ENCODE assay signal across 14 cellular contexts in genomic region chr12:120413901-120414695, GRCh38. TPM values are rescaled to one million over a fixed set of nuclear protein-coding genes. Genes with fewer than 3 reads are reported as not detected.
DNase-seq lines count a peak whose midpoint lies in the region; ATAC-seq, FAIRE-seq and TF ChIP-seq lines count a peak whose summit lies in the region.
"Had no signal": no experiment of that assay in that cellular context is flagged by ENCODE, and none has a peak within 500 bp of the region (broad histone marks: within the 10 kb centered on the region; RNA-seq: fewer than 3 reads in every experiment).

No MANE protein-coding gene starts in this region.

- H2AFZ ChIP-seq in HepG2 (ENCODE audit: low read length), result peak overlapping the region; percentile 60

- TF ChIP-seq POLR2A in HepG2 (IDR thresholded peaks at IDR 0.05; ENCODE audit: insufficient read depth in 1 of 2, low read depth in 2 of 2, low read length in 2 of 2), result no peak
- no peak for TF ChIP-seq POLR2A in right lobe of liver (IDR thresholded peaks at IDR 0.05)
- no peak for TF ChIP-seq POLR2A in thyroid gland (IDR thresholded peaks at IDR 0.05)

- POLR2A ChIA-PET in HepG2 (lab: Yijun Ruan, JAX), result interaction anchor here (0.7 kb wide), 1 partner anchor 31 kb away, joined by 3 read pairs; no protein-coding TSS in a partner anchor

- no peak for FAIRE-seq in HepG2 (lab: Jason Lieb, UNC)

- CTCF ChIA-PET in HepG2 (lab: Yijun Ruan, JAX; ENCODE audit: low intra/inter-chr PET ratio, low total read pairs), result no interaction called here

- DNase-seq in HepG2 (ENCODE audit: low spot score) (no peak), right lobe of liver (no peak), head of caudate nucleus (peak in 32 of 42 donors; percentile 5 to 73 (median 36)), midbrain (lab: John Stamatoyannopoulos, UW) (peak; percentile 66), SW480 (ENCODE audit: low spot score) (no peak), SK-N-DZ (ENCODE audit: low spot score) (no peak), thyroid gland (no peak)
- DNase-seq in stimulated activated naive CD8-positive, alpha-beta T cell treated with anti-CD3 and anti-CD28 coated beads, Interleukin-15, Interleukin-2, amounts not matched to agents 100 U/mL and 50 U/mL, for 24 hours, result no peak
- DNase-seq: GF-D8; NCI-H187 treated with DMSO at 0.1 percent for 48 hours; stimulated activated CD4-positive, alpha-beta T cell treated with anti-CD3 and anti-CD28 coated beads, Interleukin-15, amount 100 ng/mL, for 24 hours had no signal

- H3K4me1 ChIP-seq in HepG2 (ENCODE audit: insufficient read depth, low read length) (peaks cover 13% of the 10 kb centered on the region), right lobe of liver (no peaks in the 10 kb centered on the region), thyroid gland (no peaks in the 10 kb centered on the region)

- BruUV-seq in HepG2 (replicated peaks; lab: Mats Ljungman, UMichigan), result no TSS peak

- no peaks in the 10 kb centered on the region for H3K79me2 ChIP-seq in HepG2 (ENCODE audit: insufficient read depth, low read length)

- H3K36me3 ChIP-seq in HepG2 (replicated peaks in 1 of 2; ENCODE audit: control insufficient read depth in 1 of 2, insufficient read depth in 2 of 2, low read length in 2 of 2), result no peaks in the 10 kb centered on the region
- H3K36me3 ChIP-seq in right lobe of liver, result no peaks in the 10 kb centered on the region
- H3K36me3 ChIP-seq in thyroid gland, result no peaks in the 10 kb centered on the region

- intact Hi-C loops in HepG2 (cut with micrococcal nuclease; ENCODE audit: unreplicated experiment) (no loop called here), right lobe of liver (cut with DNase I) (no loop called here), head of caudate nucleus (cut with DNase I) (no loop called here), thyroid gland (cut with DNase I) (no loop called here)

- peak overlapping the region; percentile 39; the same call in 1 of the 2 replicates for H3K9ac ChIP-seq in HepG2 (ENCODE audit: insufficient read depth, low read depth, low read length)

- no peak for TF ChIP-seq RAD21 in HepG2 (CRISPR knock-in tag; IDR thresholded peaks at IDR 0.05)

- H4K20me1 ChIP-seq in HepG2 (ENCODE audit: insufficient read depth, low read length), result no peaks in the 10 kb centered on the region

- TF ChIP-seq CTCF in HepG2 (CRISPR knock-in tag; IDR thresholded peaks at IDR 0.05) (no peak), right lobe of liver (IDR thresholded peaks at IDR 0.05) (no peak), thyroid gland (IDR thresholded peaks at IDR 0.05) (no peak)

- TF ChIP-seq EP300 in HepG2 (IDR thresholded peaks at IDR 0.05; ENCODE audit: low read depth in 2 of 2, low read length in 2 of 2) (no peak), HepG2 (CRISPR knock-in tag; IDR thresholded peaks at IDR 0.05; ENCODE audit: borderline replicate concordance) (no peak)

- no peaks in the 10 kb centered on the region for H3K9me3 ChIP-seq in HepG2 (ENCODE audit: low read length)
- H3K9me3 ChIP-seq in right lobe of liver, result no peaks in the 10 kb centered on the region
- H3K9me3 ChIP-seq in thyroid gland, result no peaks in the 10 kb centered on the region

- peak overlapping the region; percentile 63 for H3K4me2 ChIP-seq in HepG2 (ENCODE audit: low read depth, low read length)

- in situ Hi-C loops in HepG2 (cut with HindIII; ENCODE audit: extremely low pct_ligation_motif_present, low pct_unique_long_range_greater_than_20kb), result no loop called here

- 8% methylated on average over 12 of the region's 13 CpGs for WGBS in HepG2 (ENCODE audit: low lambda C conversion rate)
- 70% methylated on average over 8 of the region's 13 CpGs for WGBS in right lobe of liver (ENCODE audit: insufficient coverage, low coverage, low lambda C conversion rate, missing lambda C conversion rate)
- 37 to 44% methylated on average over 13 of the region's 13 CpGs for WGBS in thyroid gland, 2 donors

- H3K27me3 ChIP-seq in HepG2 (ENCODE audit: control insufficient read depth in 1 of 2, insufficient read depth in 2 of 2, low read length in 2 of 2) (no peaks in the 10 kb centered on the region; a peak in 1 of 5 replicates), right lobe of liver (no peaks in the 10 kb centered on the region), thyroid gland (no peaks in the 10 kb centered on the region)

- ATAC-seq in HepG2, result peak; percentile 94
- no peak for ATAC-seq in right lobe of liver
- no peak for ATAC-seq in stimulated activated naive CD8-positive, alpha-beta T cell treated with anti-CD3 and anti-CD28 coated beads, Interleukin-15, Interleukin-2, amounts not matched to agents 100 U/mL and 50 U/mL, for 24 hours
- ATAC-seq: stimulated activated memory B cell treated with anti-CD40 and anti-IgM and Interleukin-4, amounts not matched to agents 10 μg/mL and 1 μg/mL and 100 μg/mL, for 72 hours had no signal

- H3K27ac ChIP-seq in HepG2 (ENCODE audit: extremely low read length, insufficient read depth, low read length), result no peak overlapping the region
- H3K27ac ChIP-seq in right lobe of liver, result no peak overlapping the region
- no peak overlapping the region for H3K27ac ChIP-seq in thyroid gland
- H3K27ac ChIP-seq: VCaP had no signal

- H3K4me3 ChIP-seq in HepG2 (replicated peaks in 1 of 3; ENCODE audit: insufficient read depth in 1 of 3, low read depth in 2 of 3, low read length in 3 of 3) (peak overlapping the region in 1 of 3 experiments; percentile 28; a peak in 2 of 6 replicates), right lobe of liver (no peak overlapping the region), thyroid gland (replicated peaks in 1 of 3) (no peak overlapping the region)

RNA-seq across cellular contexts. Expression of gene COX6A1, which starts 23.8 kb away (rescaled TPM):
- total RNA-seq in HepG2 (2016; rRNA removed; fragmentation: Illumina TruSeq; extraction: Trizol), result 204 and 542 TPM in 2 replicates
- total RNA-seq in HepG2 (2016; cell fraction: cytosol; rRNA removed; fragmentation: Illumina TruSeq; extraction: Trizol; ENCODE audit: low read depth), result 121 and 131 TPM in 2 replicates
- total RNA-seq in HepG2 (2016; cell fraction: insoluble cytoplasmic fraction; rRNA removed; fragmentation: Illumina TruSeq; extraction: Trizol), result 226 and 562 TPM in 2 replicates
- 107 and 111 TPM in 2 replicates for total RNA-seq in HepG2 (2016; cell fraction: membrane; rRNA removed; fragmentation: Illumina TruSeq; extraction: Trizol)
- total RNA-seq in HepG2 (2016; cell fraction: nucleus; rRNA removed; fragmentation: Illumina TruSeq; extraction: Trizol), result 291 and 339 TPM in 2 replicates
- 655 and 673 TPM in 2 replicates for polyA plus RNA-seq in HepG2 (2011; rRNA removed)
- 682 and 991 TPM in 2 replicates for polyA plus RNA-seq in HepG2 (2011; cell fraction: cytosol; rRNA removed)
- polyA plus RNA-seq in HepG2 (2011; cell fraction: nucleus; rRNA removed), result 688 and 965 TPM in 2 replicates
- 389 and 405 TPM in 2 replicates for polyA plus RNA-seq in HepG2 (2012)
- 114 and 131 TPM in 2 replicates for polyA plus RNA-seq in HepG2 (2016; cell fraction: cytosol; fragmentation: Illumina TruSeq; extraction: Trizol; ENCODE audit: low read depth)
- polyA plus RNA-seq in HepG2 (2016; cell fraction: insoluble cytoplasmic fraction; fragmentation: Illumina TruSeq; extraction: Trizol; ENCODE audit: low read depth), result 204 and 225 TPM in 2 replicates
- 86.9 and 92.6 TPM in 2 replicates for polyA plus RNA-seq in HepG2 (2016; cell fraction: membrane; fragmentation: Illumina TruSeq; extraction: Trizol; ENCODE audit: low read depth)
- 490 and 539 TPM in 2 replicates for polyA plus RNA-seq in HepG2 (2016; cell fraction: nucleus; fragmentation: Illumina TruSeq; extraction: Trizol; ENCODE audit: insufficient read depth, low read depth)
- 318 and 569 TPM in 2 replicates for polyA minus RNA-seq in HepG2 (2011; rRNA and poly(A)+ RNA removed; ENCODE audit: low replicate concordance)
- polyA minus RNA-seq in HepG2 (2011; cell fraction: cytosol; rRNA and poly(A)+ RNA removed), result 173 and 174 TPM in 2 replicates
- polyA minus RNA-seq in HepG2 (2011; cell fraction: nucleus; rRNA and poly(A)+ RNA removed), result 97.8 and 134 TPM in 2 replicates
- 100 to 1,000 TPM; 229 to 625 (median 292) TPM for total RNA-seq in right lobe of liver
- 999 and 1,038 TPM in 2 replicates for polyA plus RNA-seq in SK-N-DZ (2014; cell fraction: cytosol; rRNA removed)
- polyA plus RNA-seq in SK-N-DZ (2014; cell fraction: nucleus; rRNA removed), result 1,535 and 1,833 TPM in 2 replicates
- total RNA-seq in thyroid gland, result 1,000 to 10,000 TPM in 1 of 4 donors, 100 to 1,000 TPM in 3; 511 to 1,033 (median 687) TPM

RNA-seq across cellular contexts. Expression of gene TRIAP1, which starts 32.1 kb away (rescaled TPM):
- 117 and 178 TPM in 2 replicates for total RNA-seq in HepG2 (2016; rRNA removed; fragmentation: Illumina TruSeq; extraction: Trizol)
- total RNA-seq in HepG2 (2016; cell fraction: cytosol; rRNA removed; fragmentation: Illumina TruSeq; extraction: Trizol; ENCODE audit: low read depth), result 39.1 and 44.5 TPM in 2 replicates
- total RNA-seq in HepG2 (2016; cell fraction: insoluble cytoplasmic fraction; rRNA removed; fragmentation: Illumina TruSeq; extraction: Trizol), result 119 and 181 TPM in 2 replicates
- total RNA-seq in HepG2 (2016; cell fraction: membrane; rRNA removed; fragmentation: Illumina TruSeq; extraction: Trizol), result 111 and 122 TPM in 2 replicates
- total RNA-seq in HepG2 (2016; cell fraction: nucleus; rRNA removed; fragmentation: Illumina TruSeq; extraction: Trizol), result 43.7 and 44.3 TPM in 2 replicates
- 44.4 and 55.0 TPM in 2 replicates for polyA plus RNA-seq in HepG2 (2011; rRNA removed)
- polyA plus RNA-seq in HepG2 (2011; cell fraction: cytosol; rRNA removed), result 24.2 and 38.0 TPM in 2 replicates
- polyA plus RNA-seq in HepG2 (2011; cell fraction: nucleus; rRNA removed), result 10.3 and 10.4 TPM in 2 replicates
- polyA plus RNA-seq in HepG2 (2012), result 53.7 and 57.3 TPM in 2 replicates
- polyA plus RNA-seq in HepG2 (2016; cell fraction: cytosol; fragmentation: Illumina TruSeq; extraction: Trizol; ENCODE audit: low read depth), result 40.5 and 48.9 TPM in 2 replicates
- polyA plus RNA-seq in HepG2 (2016; cell fraction: insoluble cytoplasmic fraction; fragmentation: Illumina TruSeq; extraction: Trizol; ENCODE audit: low read depth), result 178 and 205 TPM in 2 replicates
- polyA plus RNA-seq in HepG2 (2016; cell fraction: membrane; fragmentation: Illumina TruSeq; extraction: Trizol; ENCODE audit: low read depth), result 88.7 and 94.2 TPM in 2 replicates
- 77.8 and 83.9 TPM in 2 replicates for polyA plus RNA-seq in HepG2 (2016; cell fraction: nucleus; fragmentation: Illumina TruSeq; extraction: Trizol; ENCODE audit: insufficient read depth, low read depth)
- 5.9 and 9.3 TPM in 2 replicates for polyA minus RNA-seq in HepG2 (2011; rRNA and poly(A)+ RNA removed; ENCODE audit: low replicate concordance)
- polyA minus RNA-seq in HepG2 (2011; cell fraction: cytosol; rRNA and poly(A)+ RNA removed), result 16.6 and 18.5 TPM in 2 replicates
- polyA minus RNA-seq in HepG2 (2011; cell fraction: nucleus; rRNA and poly(A)+ RNA removed), result 11.6 and 11.8 TPM in 2 replicates
- 10 to 100 TPM; 13.3 to 28.7 (median 17.0) TPM for total RNA-seq in right lobe of liver
- 42.8 and 57.2 TPM in 2 replicates for polyA plus RNA-seq in SK-N-DZ (2014; cell fraction: cytosol; rRNA removed)
- 20.8 and 32.6 TPM in 2 replicates for polyA plus RNA-seq in SK-N-DZ (2014; cell fraction: nucleus; rRNA removed)
- total RNA-seq in thyroid gland, result 10 to 100 TPM in 2 of 4 donors, 1 to 10 TPM in 2; 8.1 to 15.2 (median 12.2) TPM

RNA-seq across cellular contexts. Expression of gene GATC, which starts 32.1 kb away (rescaled TPM):
- total RNA-seq in HepG2 (2016; rRNA removed; fragmentation: Illumina TruSeq; extraction: Trizol) (29.7 and 38.5 TPM in 2 replicates), right lobe of liver (10 to 100 TPM; 13.4 to 23.8 (median 15.9) TPM), thyroid gland (10 to 100 TPM; 32.4 to 38.4 (median 36.6) TPM)
- total RNA-seq in HepG2 (2016; cell fraction: cytosol; rRNA removed; fragmentation: Illumina TruSeq; extraction: Trizol; ENCODE audit: low read depth), result 6.2 and 7.0 TPM in 2 replicates
- total RNA-seq in HepG2 (2016; cell fraction: insoluble cytoplasmic fraction; rRNA removed; fragmentation: Illumina TruSeq; extraction: Trizol), result 27.8 and 40.0 TPM in 2 replicates
- total RNA-seq in HepG2 (2016; cell fraction: membrane; rRNA removed; fragmentation: Illumina TruSeq; extraction: Trizol), result 19.6 and 20.8 TPM in 2 replicates
- 15.6 and 15.8 TPM in 2 replicates for total RNA-seq in HepG2 (2016; cell fraction: nucleus; rRNA removed; fragmentation: Illumina TruSeq; extraction: Trizol)
- 16.2 and 17.7 TPM in 2 replicates for polyA plus RNA-seq in HepG2 (2011; rRNA removed)
- 11.9 and 14.7 TPM in 2 replicates for polyA plus RNA-seq in HepG2 (2011; cell fraction: cytosol; rRNA removed)
- 11.4 and 14.2 TPM in 2 replicates for polyA plus RNA-seq in HepG2 (2011; cell fraction: nucleus; rRNA removed)
- 16.9 and 17.4 TPM in 2 replicates for polyA plus RNA-seq in HepG2 (2012)
- 6.3 and 6.9 TPM in 2 replicates for polyA plus RNA-seq in HepG2 (2016; cell fraction: cytosol; fragmentation: Illumina TruSeq; extraction: Trizol; ENCODE audit: low read depth)
- 39.2 and 42.0 TPM in 2 replicates for polyA plus RNA-seq in HepG2 (2016; cell fraction: insoluble cytoplasmic fraction; fragmentation: Illumina TruSeq; extraction: Trizol; ENCODE audit: low read depth)
- polyA plus RNA-seq in HepG2 (2016; cell fraction: membrane; fragmentation: Illumina TruSeq; extraction: Trizol; ENCODE audit: low read depth), result 16.7 and 17.8 TPM in 2 replicates
- 24.7 and 31.3 TPM in 2 replicates for polyA plus RNA-seq in HepG2 (2016; cell fraction: nucleus; fragmentation: Illumina TruSeq; extraction: Trizol; ENCODE audit: insufficient read depth, low read depth)
- polyA minus RNA-seq in HepG2 (2011; rRNA and poly(A)+ RNA removed; ENCODE audit: low replicate concordance), result 39.6 and 42.0 TPM in 2 replicates
- polyA minus RNA-seq in HepG2 (2011; cell fraction: cytosol; rRNA and poly(A)+ RNA removed), result 11.3 and 14.5 TPM in 2 replicates
- polyA minus RNA-seq in HepG2 (2011; cell fraction: nucleus; rRNA and poly(A)+ RNA removed), result 13.5 and 15.9 TPM in 2 replicates
- 33.7 and 37.8 TPM in 2 replicates for polyA plus RNA-seq in SK-N-DZ (2014; cell fraction: cytosol; rRNA removed)
- polyA plus RNA-seq in SK-N-DZ (2014; cell fraction: nucleus; rRNA removed), result 45.4 and 54.2 TPM in 2 replicates

RNA-seq across cellular contexts. Expression of gene MSI1, which starts 45.1 kb away (rescaled TPM):
- 0.46 and 0.80 TPM in 2 replicates for total RNA-seq in HepG2 (2016; rRNA removed; fragmentation: Illumina TruSeq; extraction: Trizol)
- total RNA-seq in HepG2 (2016; cell fraction: cytosol; rRNA removed; fragmentation: Illumina TruSeq; extraction: Trizol; ENCODE audit: low read depth), result 0.44 and 0.61 TPM in 2 replicates
- 0.37 and 0.48 TPM in 2 replicates for total RNA-seq in HepG2 (2016; cell fraction: insoluble cytoplasmic fraction; rRNA removed; fragmentation: Illumina TruSeq; extraction: Trizol)
- total RNA-seq in HepG2 (2016; cell fraction: membrane; rRNA removed; fragmentation: Illumina TruSeq; extraction: Trizol), result 1.1 TPM in 2 replicates
- total RNA-seq in HepG2 (2016; cell fraction: nucleus; rRNA removed; fragmentation: Illumina TruSeq; extraction: Trizol), result 0.56 and 0.75 TPM in 2 replicates
- 0.08 and 0.09 TPM in 2 replicates for polyA plus RNA-seq in HepG2 (2011; rRNA removed)
- polyA plus RNA-seq in HepG2 (2011; cell fraction: cytosol; rRNA removed), result 0.09 TPM in 1 of 2 replicates, not detected in the other
- 0.27 and 0.28 TPM in 2 replicates for polyA plus RNA-seq in HepG2 (2011; cell fraction: nucleus; rRNA removed)
- 0.05 TPM in 1 of 2 replicates, not detected in the other for polyA plus RNA-seq in HepG2 (2012)
- 0.61 and 0.75 TPM in 2 replicates for polyA plus RNA-seq in HepG2 (2016; cell fraction: cytosol; fragmentation: Illumina TruSeq; extraction: Trizol; ENCODE audit: low read depth)
- polyA plus RNA-seq in HepG2 (2016; cell fraction: insoluble cytoplasmic fraction; fragmentation: Illumina TruSeq; extraction: Trizol; ENCODE audit: low read depth), result 0.61 and 1.6 TPM in 2 replicates
- polyA plus RNA-seq in HepG2 (2016; cell fraction: membrane; fragmentation: Illumina TruSeq; extraction: Trizol; ENCODE audit: low read depth), result 0.93 and 1.2 TPM in 2 replicates
- polyA plus RNA-seq in HepG2 (2016; cell fraction: nucleus; fragmentation: Illumina TruSeq; extraction: Trizol; ENCODE audit: insufficient read depth, low read depth), result 1.5 and 3.3 TPM in 2 replicates
- 0.18 TPM in 1 of 2 replicates, not detected in the other for polyA minus RNA-seq in HepG2 (2011; rRNA and poly(A)+ RNA removed; ENCODE audit: low replicate concordance)
- polyA minus RNA-seq in HepG2 (2011; cell fraction: cytosol; rRNA and poly(A)+ RNA removed), result not detected in 2 replicates
- polyA minus RNA-seq in HepG2 (2011; cell fraction: nucleus; rRNA and poly(A)+ RNA removed), result not detected in 2 replicates
- total RNA-seq in right lobe of liver, result 1 to 10 TPM in 1 of 6 experiments, under 1 TPM in 1, not detected in 4; 0.06 to 1.6 TPM
- 18.3 and 21.3 TPM in 2 replicates for polyA plus RNA-seq in SK-N-DZ (2014; cell fraction: cytosol; rRNA removed)
- polyA plus RNA-seq in SK-N-DZ (2014; cell fraction: nucleus; rRNA removed), result 9.6 and 10.6 TPM in 2 replicates
- total RNA-seq in thyroid gland, result 1 to 10 TPM in 1 of 4 donors, under 1 TPM in 1, not detected in 2; 0.33 to 1.6 TPM
- total RNA-seq: mononuclear cell had no signal

RNA-seq across cellular contexts. Expression of gene SRSF9, which starts 55.5 kb away (rescaled TPM):
- total RNA-seq in HepG2 (2016; rRNA removed; fragmentation: Illumina TruSeq; extraction: Trizol), result 144 and 153 TPM in 2 replicates
- 79.8 and 92.3 TPM in 2 replicates for total RNA-seq in HepG2 (2016; cell fraction: cytosol; rRNA removed; fragmentation: Illumina TruSeq; extraction: Trizol; ENCODE audit: low read depth)
- 147 and 151 TPM in 2 replicates for total RNA-seq in HepG2 (2016; cell fraction: insoluble cytoplasmic fraction; rRNA removed; fragmentation: Illumina TruSeq; extraction: Trizol)
- total RNA-seq in HepG2 (2016; cell fraction: membrane; rRNA removed; fragmentation: Illumina TruSeq; extraction: Trizol), result 156 and 174 TPM in 2 replicates
- total RNA-seq in HepG2 (2016; cell fraction: nucleus; rRNA removed; fragmentation: Illumina TruSeq; extraction: Trizol), result 91.6 and 93.3 TPM in 2 replicates
- 96.2 and 125 TPM in 2 replicates for polyA plus RNA-seq in HepG2 (2011; rRNA removed)
- polyA plus RNA-seq in HepG2 (2011; cell fraction: cytosol; rRNA removed), result 104 and 110 TPM in 2 replicates
- 63.8 and 77.8 TPM in 2 replicates for polyA plus RNA-seq in HepG2 (2011; cell fraction: nucleus; rRNA removed)
- polyA plus RNA-seq in HepG2 (2012), result 107 and 137 TPM in 2 replicates
- 105 and 142 TPM in 2 replicates for polyA plus RNA-seq in HepG2 (2016; cell fraction: cytosol; fragmentation: Illumina TruSeq; extraction: Trizol; ENCODE audit: low read depth)
- 249 and 255 TPM in 2 replicates for polyA plus RNA-seq in HepG2 (2016; cell fraction: insoluble cytoplasmic fraction; fragmentation: Illumina TruSeq; extraction: Trizol; ENCODE audit: low read depth)
- 171 and 200 TPM in 2 replicates for polyA plus RNA-seq in HepG2 (2016; cell fraction: membrane; fragmentation: Illumina TruSeq; extraction: Trizol; ENCODE audit: low read depth)
- polyA plus RNA-seq in HepG2 (2016; cell fraction: nucleus; fragmentation: Illumina TruSeq; extraction: Trizol; ENCODE audit: insufficient read depth, low read depth), result 188 and 193 TPM in 2 replicates
- 43.3 and 56.5 TPM in 2 replicates for polyA minus RNA-seq in HepG2 (2011; rRNA and poly(A)+ RNA removed; ENCODE audit: low replicate concordance)
- 67.3 and 72.5 TPM in 2 replicates for polyA minus RNA-seq in HepG2 (2011; cell fraction: cytosol; rRNA and poly(A)+ RNA removed)
- polyA minus RNA-seq in HepG2 (2011; cell fraction: nucleus; rRNA and poly(A)+ RNA removed), result 74.4 and 78.4 TPM in 2 replicates
- 10 to 100 TPM; 36.4 to 63.3 (median 60.2) TPM for total RNA-seq in right lobe of liver
- polyA plus RNA-seq in SK-N-DZ (2014; cell fraction: cytosol; rRNA removed), result 312 and 347 TPM in 2 replicates
- polyA plus RNA-seq in SK-N-DZ (2014; cell fraction: nucleus; rRNA removed), result 306 and 335 TPM in 2 replicates
- total RNA-seq in thyroid gland, result 100 to 1,000 TPM in 1 of 4 donors, 10 to 100 TPM in 3; 64.5 to 107 (median 79.9) TPM

Comparison
In these comparisons a context has a peak if more than half of its experiments do, and no peak if none do; other contexts are left out.
1. DNase-seq: peak in head of caudate nucleus (32 of 42) and midbrain (single experiment); none in HepG2 (single experiment), right lobe of liver (0 of 3), SW480 (single experiment), stimulated activated naive CD8-positive, alpha-beta T cell treated with anti-CD3 and anti-CD28 coated beads, Interleukin-15, Interleukin-2, amounts not matched to agents 100 U/mL and 50 U/mL, for 24 hours (single experiment), SK-N-DZ (single experiment) and thyroid gland (0 of 2).